8 cellular contexts compared by ENCODE assay signal in genomic region chr12:113965951-113966797, GRCh38. TPM values are rescaled to one million over a fixed set of nuclear protein-coding genes. Genes with fewer than 3 reads are reported as not detected.
DNase-seq lines count a peak whose midpoint lies in the region; ATAC-seq, FAIRE-seq and TF ChIP-seq lines count a peak whose summit lies in the region.

Gene RBM19 (minus strand): TSS chr12:113966325. CDS start chr12:113966227, 98 bp downstream.

- WGBS in H9 (ENCODE audit: extremely low coverage, insufficient read length, low lambda C conversion rate) = no CpG with 5 or more reads among the region's 46 CpGs

- H3K9ac ChIP-seq in H9 (ENCODE audit: extremely low read depth, insufficient read length, low read length) = peak within 1 kb of the TSS; percentile 77

- H2BK120ac ChIP-seq in H9 (ENCODE audit: low read depth, low read length, poor library complexity, severe bottlenecking) = no peak within 1 kb of the TSS

- H3K9me3 ChIP-seq in H9 (ENCODE audit: control insufficient read depth, low read depth, low read length) = no peaks in the 10 kb centered on the region

- peak within 1 kb of the TSS; percentile 83 for H3K4me2 ChIP-seq in H9 (ENCODE audit: insufficient read depth, insufficient read length, low read length)

- H3K56ac ChIP-seq in H9 (ENCODE audit: insufficient read length, low read depth, low read length) = no peak within 1 kb of the TSS

- H3K23me2 ChIP-seq in H9 (ENCODE audit: insufficient read length, low read depth, low read length, poor library complexity, severe bottlenecking) = peaks cover 6% of the 10 kb centered on the region

- no peak within 1 kb of the TSS for H2BK20ac ChIP-seq in H9 (ENCODE audit: low read depth, low read length, poor library complexity, severe bottlenecking)

- peak within 1 kb of the TSS; percentile 98 to 100 (median 99) for H3K27ac Mint-ChIP-seq in H9
- peak within 1 kb of the TSS; percentile 81 to 93 for H3K27ac Mint-ChIP-seq in natural killer cell treated with Interleukin-12 subunit alpha and Interleukin-12 subunit beta and Interleukin-15 and Interleukin-18, amount 100 ng/mL, for 72 hours

- no peak within 1 kb of the TSS for H2BK15ac ChIP-seq in H9 (ENCODE audit: low read depth, low read length)

- peaks cover 25% of the 10 kb centered on the region for H3K27me3 Mint-ChIP-seq in H9 (ENCODE audit: low read depth)
- peaks cover 8 to 23% of the 10 kb centered on the region in 2 donors for H3K27me3 Mint-ChIP-seq in natural killer cell treated with Interleukin-12 subunit alpha and Interleukin-12 subunit beta and Interleukin-15 and Interleukin-18, amount 100 ng/mL, for 72 hours

- H3K4ac ChIP-seq in H9 (ENCODE audit: low read depth, low read length) = no peak within 1 kb of the TSS; the same call in 1 of the 2 replicates

- H2AK5ac ChIP-seq in H9 (ENCODE audit: insufficient read length, low read length) = no peak within 1 kb of the TSS

- ATAC-seq in natural killer cell treated with Interleukin-12 subunit alpha and Interleukin-12 subunit beta and Interleukin-15 and Interleukin-18, amount 100 ng/mL, for 72 hours = peak; percentile 99
- peak; percentile 92 for ATAC-seq in stimulated activated naive CD8-positive, alpha-beta T cell treated with anti-CD3 and anti-CD28 coated beads, Interleukin-15, Interleukin-2, amounts not matched to agents 100 U/mL and 50 U/mL, for 24 hours

- H3K79me1 ChIP-seq in H9 (ENCODE audit: insufficient read depth, low read depth, low read length, poor library complexity, severe bottlenecking) = no peaks in the 10 kb centered on the region

- no peak within 1 kb of the TSS for H4K8ac ChIP-seq in H9 (replicated peaks; ENCODE audit: insufficient read length, low read depth, low read length)

- H3K36me3 Mint-ChIP-seq in H9 (ENCODE audit: insufficient read depth in 1 of 3, low read depth in 3 of 3) = peaks cover 9 to 15% (median 12%) of the 10 kb centered on the region in 3 experiments; a peak in 6 of 7 replicates
- peaks cover 4% of the 10 kb centered on the region for H3K36me3 Mint-ChIP-seq in natural killer cell treated with Interleukin-12 subunit alpha and Interleukin-12 subunit beta and Interleukin-15 and Interleukin-18, amount 100 ng/mL, for 72 hours

- H3K79me2 ChIP-seq in H9 (ENCODE audit: insufficient read depth, low read length) = peaks cover 5% of the 10 kb centered on the region; the same call in 1 of the 2 replicates

- peak; percentile 99 for DNase-seq in H9
- DNase-seq in M059J (ENCODE audit: low read depth) = peak; percentile 96
- peak; percentile 99 for DNase-seq in SHP77 (lab: John Stamatoyannopoulos, UW)
- peak; percentile 94 for DNase-seq in activated effector memory CD4-positive, alpha-beta T cell treated with Interleukin-2 at 50 U/mL for 16 hours
- peak; percentile 98 for DNase-seq in fibroblast of pulmonary artery (ENCODE audit: low read depth)
- peak; percentile 97 for DNase-seq in natural killer cell treated with Interleukin-12 subunit alpha and Interleukin-12 subunit beta and Interleukin-15 and Interleukin-18, amount 100 ng/mL, for 72 hours (ENCODE audit: low spot score)
- DNase-seq in stimulated activated naive CD8-positive, alpha-beta T cell treated with anti-CD3 and anti-CD28 coated beads, Interleukin-15, Interleukin-2, amounts not matched to agents 100 U/mL and 50 U/mL, for 24 hours = peak; percentile 96

- peak within 1 kb of the TSS; percentile 98 for H2AFZ ChIP-seq in H9 (ENCODE audit: low read length)

- no peak within 1 kb of the TSS for H3K27ac ChIP-seq in H9 (ENCODE audit: insufficient read length, low read depth, low read length)

- H3K27me3 ChIP-seq in H9 (ENCODE audit: insufficient read depth, low read length) = no peaks in the 10 kb centered on the region

- peak; percentile 93 for TF ChIP-seq CTCF in H9 (conservative IDR thresholded peaks at IDR 0.05)
- peak; percentile 86 for TF ChIP-seq CTCF in fibroblast of pulmonary artery (IDR thresholded peaks at IDR 0.05; ENCODE audit: low read length, missing control alignments)

- H4K20me1 ChIP-seq in H9 (ENCODE audit: control insufficient read depth, insufficient read depth, insufficient read length) = no peaks in the 10 kb centered on the region

- peak within 1 kb of the TSS; percentile 100 for H3K4me3 Mint-ChIP-seq in H9
- peak within 1 kb of the TSS; percentile 98 for H3K4me3 Mint-ChIP-seq in natural killer cell treated with Interleukin-12 subunit alpha and Interleukin-12 subunit beta and Interleukin-15 and Interleukin-18, amount 100 ng/mL, for 72 hours

- H4K91ac ChIP-seq in H9 (ENCODE audit: insufficient read length, low read depth, low read length) = no peak within 1 kb of the TSS

- H3K4me1 Mint-ChIP-seq in H9 = peaks cover 15 to 24% of the 10 kb centered on the region in 2 experiments
- peaks cover 48 to 51% of the 10 kb centered on the region in 2 donors for H3K4me1 Mint-ChIP-seq in natural killer cell treated with Interleukin-12 subunit alpha and Interleukin-12 subunit beta and Interleukin-15 and Interleukin-18, amount 100 ng/mL, for 72 hours (ENCODE audit: low read depth in 2 of 2)

- peak within 1 kb of the TSS; percentile 74 for H4K5ac ChIP-seq in H9 (ENCODE audit: insufficient read length, low read depth, low read length)

- H3K14ac ChIP-seq in H9 (ENCODE audit: insufficient read depth, low read length) = peak within 1 kb of the TSS; percentile 83

- peak within 1 kb of the TSS; percentile 87 for H3K18ac ChIP-seq in H9 (ENCODE audit: insufficient read length, low read depth, low read length)

- no peak within 1 kb of the TSS for H2BK12ac ChIP-seq in H9 (ENCODE audit: insufficient read length, low read depth, low read length)

- no peaks in the 10 kb centered on the region; the same call in 1 of the 2 replicates for H3K4me1 ChIP-seq in H9 (ENCODE audit: insufficient read depth, low read length)

- H2BK5ac ChIP-seq in H9 (ENCODE audit: insufficient read length, low read length) = no peak within 1 kb of the TSS

- no peaks in the 10 kb centered on the region for H3K9me3 Mint-ChIP-seq in H9
- H3K9me3 Mint-ChIP-seq in natural killer cell treated with Interleukin-12 subunit alpha and Interleukin-12 subunit beta and Interleukin-15 and Interleukin-18, amount 100 ng/mL, for 72 hours = no peaks in the 10 kb centered on the region

- peak; percentile 97 for FAIRE-seq in G401.6 (lab: Jason Lieb, UNC)

- peak within 1 kb of the TSS; percentile 93 for H3T11ph ChIP-seq in H9 (ENCODE audit: low read length)

- H3K4me3 ChIP-seq in fibroblast of pulmonary artery (replicated peaks; ENCODE audit: low read depth, low read length) = peak within 1 kb of the TSS; percentile 99

- no peak within 1 kb of the TSS for H3K23ac ChIP-seq in H9 (ENCODE audit: insufficient read length, low read depth, low read length)

RNA-seq across cellular contexts. Expression of gene RBM19, which starts in this region (rescaled TPM):
- total RNA-seq in H9 (2021) = 32.2 and 33.1 TPM in 2 replicates
- 7.9 and 13.1 TPM in 2 replicates for total RNA-seq in M059J (2014; rRNA removed; shearing (Covaris generic))
- 10 to 100 TPM; 46.9 to 77.8 TPM for total RNA-seq in natural killer cell treated with Interleukin-12 subunit alpha and Interleukin-12 subunit beta and Interleukin-15 and Interleukin-18, amount 100 ng/mL, for 72 hours
